1 cellular context compared by ENCODE assay signal in the genomic region with DNA sequence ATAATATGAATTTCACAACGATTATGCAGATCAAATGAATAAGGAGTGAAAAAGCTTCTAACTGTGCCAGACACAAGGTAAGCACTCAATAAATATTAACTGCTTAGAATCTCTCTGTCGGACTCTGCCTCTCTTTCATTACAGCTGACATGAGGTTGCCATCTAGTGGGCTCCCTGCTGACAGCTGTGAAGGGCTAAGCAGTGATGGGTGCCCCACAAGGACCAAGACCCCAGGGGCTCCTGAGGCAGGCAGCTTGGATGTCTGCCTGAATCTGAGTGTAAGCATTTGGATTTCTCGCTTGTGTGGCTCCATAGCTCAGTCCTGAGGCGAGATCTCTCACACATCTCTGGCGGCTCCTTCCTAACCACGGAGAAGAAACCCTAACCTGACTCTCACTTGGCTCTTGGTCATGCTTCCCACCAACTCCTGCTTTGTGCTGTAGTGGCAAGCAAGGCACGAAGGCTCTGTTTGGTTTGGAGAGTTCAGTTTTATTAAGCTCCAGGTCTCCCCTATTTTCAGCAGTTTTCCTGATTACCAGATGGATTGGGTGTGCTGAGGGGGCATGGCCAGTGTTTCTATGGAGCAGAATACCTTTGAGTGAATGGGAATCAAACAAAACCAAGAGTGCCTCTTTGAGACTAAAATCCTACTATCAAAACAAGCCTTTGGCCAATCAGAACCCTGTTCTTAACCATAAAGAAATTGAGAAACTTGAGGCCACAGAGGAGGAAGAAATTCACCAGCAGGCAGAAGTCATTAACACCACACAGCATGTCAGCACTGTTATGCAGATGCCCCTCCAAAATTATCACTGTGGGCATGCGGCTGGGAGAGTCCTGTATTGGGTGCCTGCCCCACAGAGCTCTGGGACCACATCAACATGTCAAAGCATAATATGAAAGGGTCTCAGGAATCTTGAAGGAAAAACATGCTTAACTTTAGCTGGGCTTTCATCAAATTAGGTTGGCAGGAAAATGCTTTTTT.
TF ChIP-seq lines count a peak whose summit lies in the region.

No MANE protein-coding gene starts in this region.

TF ChIP-seq in IMR-90, 13 proteins besides CTCF, POLR2A, EP300 and RAD21 (continued from another document):
- TF ChIP-seq SMC3 (IDR thresholded peaks at IDR 0.05; ENCODE audit: low read depth, low read length) = peak; percentile 74
TF ChIP-seq in IMR-90: peak in this region for 1.
